Comparison of ENCODE assay signal across 8 cellular contexts in the genomic region with DNA sequence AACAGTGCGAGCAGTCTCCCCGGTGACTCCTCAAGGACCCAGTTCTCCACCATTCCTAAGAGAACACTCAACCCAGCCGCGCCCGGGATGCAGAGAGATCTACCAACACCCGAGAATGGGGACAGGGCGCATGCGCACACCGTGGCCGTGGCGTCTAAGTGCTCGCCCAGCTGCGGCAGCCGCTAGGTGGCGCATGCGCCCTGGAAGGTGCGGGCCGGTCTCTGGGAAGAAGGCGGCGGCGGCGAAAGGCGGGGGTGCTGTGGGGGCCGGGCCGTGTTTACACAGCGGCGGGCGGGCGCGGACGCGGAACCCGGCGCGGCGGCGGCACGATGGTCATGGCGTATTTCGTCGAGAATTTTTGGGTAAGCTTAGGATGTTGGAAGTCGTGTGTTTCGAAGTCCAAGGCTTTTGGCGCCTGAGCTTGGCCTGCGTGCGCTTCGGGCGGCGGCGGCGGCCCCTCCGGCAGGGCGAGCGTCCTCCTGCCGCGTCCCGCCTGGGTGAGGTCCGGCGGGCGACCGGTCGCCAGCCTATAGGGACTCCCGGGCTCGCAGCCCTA. TPM values are rescaled to one million over a fixed set of nuclear protein-coding genes. Genes with fewer than 3 reads are reported as not detected.
DNase-seq lines count a peak whose midpoint lies in the region; ATAC-seq and TF ChIP-seq lines count a peak whose summit lies in the region.

A gene with protein sequence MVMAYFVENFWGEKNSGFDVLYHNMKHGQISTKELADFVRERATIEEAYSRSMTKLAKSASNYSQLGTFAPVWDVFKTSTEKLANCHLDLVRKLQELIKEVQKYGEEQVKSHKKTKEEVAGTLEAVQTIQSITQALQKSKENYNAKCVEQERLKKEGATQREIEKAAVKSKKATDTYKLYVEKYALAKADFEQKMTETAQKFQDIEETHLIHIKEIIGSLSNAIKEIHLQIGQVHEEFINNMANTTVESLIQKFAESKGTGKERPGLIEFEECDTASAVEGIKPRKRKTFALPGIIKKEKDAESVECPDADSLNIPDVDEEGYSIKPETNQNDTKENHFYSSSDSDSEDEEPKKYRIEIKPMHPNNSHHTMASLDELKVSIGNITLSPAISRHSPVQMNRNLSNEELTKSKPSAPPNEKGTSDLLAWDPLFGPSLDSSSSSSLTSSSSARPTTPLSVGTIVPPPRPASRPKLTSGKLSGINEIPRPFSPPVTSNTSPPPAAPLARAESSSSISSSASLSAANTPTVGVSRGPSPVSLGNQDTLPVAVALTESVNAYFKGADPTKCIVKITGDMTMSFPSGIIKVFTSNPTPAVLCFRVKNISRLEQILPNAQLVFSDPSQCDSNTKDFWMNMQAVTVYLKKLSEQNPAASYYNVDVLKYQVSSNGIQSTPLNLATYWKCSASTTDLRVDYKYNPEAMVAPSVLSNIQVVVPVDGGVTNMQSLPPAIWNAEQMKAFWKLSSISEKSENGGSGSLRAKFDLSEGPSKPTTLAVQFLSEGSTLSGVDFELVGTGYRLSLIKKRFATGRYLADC (plus strand): TSS at position 274 of the 556 bp plus-strand sequence. CDS start 56 bp downstream, at position 330.

- H3K4me1 ChIP-seq in NT2/D1 (ENCODE audit: insufficient read depth, insufficient read length) (no peaks in the 10 kb centered on the region), mesodermal cell (ENCODE audit: control insufficient read depth, insufficient read depth, low read length, poor library complexity, severe bottlenecking) (no peaks in the 10 kb centered on the region)

- ATAC-seq in GM21390 (IDR thresholded peaks at IDR 0.05; ENCODE audit: unreplicated experiment), result peak; percentile 91

- H3K27ac ChIP-seq in mesodermal cell (ENCODE audit: low read depth, low read length, severe bottlenecking), result peak within 1 kb of the TSS; percentile 88

- 1 to 2% methylated on average over 40 to 42 of the region's 64 CpGs for WGBS in mesodermal cell (ENCODE audit: insufficient coverage in 2 of 2), 2 experiments

- H3K27ac Mint-ChIP-seq in Calu3 (ENCODE audit: unreplicated experiment), result peak within 1 kb of the TSS; percentile 94

- no peaks in the 10 kb centered on the region for H3K36me3 ChIP-seq in NT2/D1 (ENCODE audit: insufficient read depth, insufficient read length, low read length)
- no peaks in the 10 kb centered on the region for H3K36me3 ChIP-seq in mesodermal cell (ENCODE audit: control insufficient read depth, insufficient read depth, low read length)

- intact Hi-C loops in Calu3 (cut with micrococcal nuclease; ENCODE audit: unreplicated experiment), result loop anchor here (1.0 to 10.0 kb wide), 2 partner anchors 75 to 259 kb away; no protein-coding TSS in a partner anchor

- peak within 1 kb of the TSS; percentile 93 for H3K4me3 Mint-ChIP-seq in Calu3 (ENCODE audit: low read depth, unreplicated experiment)

- in situ Hi-C loops in endometrial microvascular endothelial cells (cut with HindIII; ENCODE audit: inconsistent ontology term, low pct_unique_long_range_greater_than_20kb, low sequenced_read_pairs), result no loop called here

- H3K36me3 Mint-ChIP-seq in Calu3 (ENCODE audit: insufficient read depth, unreplicated experiment), result peaks cover 33% of the 10 kb centered on the region

- no TSS peak for BruUV-seq in Calu3 (replicated peaks; lab: Mats Ljungman, UMichigan)

- peak; percentile 100 for DNase-seq in Calu3
- DNase-seq in HUDEP-2 (lab: John Stamatoyannopoulos, UW; ENCODE audit: unreplicated experiment in 76 of 76), result peak in 75 of 76 experiments; percentile 45 to 98 (median 92)
- DNase-seq in NT2/D1 (ENCODE audit: low read depth, low spot score), result peak; percentile 88
- DNase-seq in activated CD8-positive, alpha-beta memory T cell treated with anti-CD3 and anti-CD28 coated beads, Interleukin-2, amount 50 U/mL, for 4 hours, result peak; percentile 98
- DNase-seq in stimulated activated CD8-positive, alpha-beta memory T cell treated with anti-CD3 and anti-CD28 coated beads, Interleukin-15, amount 100 ng/mL, for 24 hours (ENCODE audit: low read depth), result peak; percentile 98

- H3K9me3 Mint-ChIP-seq in Calu3 (ENCODE audit: low read depth, unreplicated experiment), result no peaks in the 10 kb centered on the region

- CTCF ChIA-PET in Calu3 (lab: Charles Lee), result interaction anchor here (1.3 to 1.7 kb wide), 2 partner anchors 246 to 260 kb away, joined by 5 to 11 read pairs; no protein-coding TSS in a partner anchor

- no peaks in the 10 kb centered on the region for H3K27me3 Mint-ChIP-seq in Calu3 (ENCODE audit: unreplicated experiment)

- H3K4me3 ChIP-seq in NT2/D1 (ENCODE audit: insufficient read length, low read depth), result peak within 1 kb of the TSS; percentile 75
- H3K4me3 ChIP-seq in mesodermal cell (ENCODE audit: extremely low read depth, insufficient read depth, low read length, poor library complexity, severe bottlenecking), result peak within 1 kb of the TSS; percentile 67

- peak; percentile 88 for TF ChIP-seq CTCF in Calu3 (IDR thresholded peaks at IDR 0.05; ENCODE audit: unreplicated experiment)

- H3K9ac ChIP-seq in NT2/D1 (ENCODE audit: insufficient read length, low read depth), result peak within 1 kb of the TSS; percentile 85

- H3K27me3 ChIP-seq in NT2/D1 (ENCODE audit: insufficient read depth, insufficient read length), result no peaks in the 10 kb centered on the region

- H3K9me3 ChIP-seq in NT2/D1 (ENCODE audit: insufficient read depth, low read length) (peaks cover 5% of the 10 kb centered on the region; the same call in 1 of the 2 replicates), mesodermal cell (ENCODE audit: control insufficient read depth, low read length) (no peaks in the 10 kb centered on the region)

- H3K4me1 Mint-ChIP-seq in Calu3 (ENCODE audit: low read depth, unreplicated experiment), result peaks cover 46% of the 10 kb centered on the region

RNA-seq across cellular contexts. Expression of the gene that starts here (rescaled TPM):
- total RNA-seq in Calu3 (2022) (36.5 and 40.9 TPM in 2 replicates), endometrial microvascular endothelial cells (ENCODE audit: inconsistent ontology term) (12.9 TPM)
- polyA plus RNA-seq in mesodermal cell (2013, experiment 1 of 2), result 17.1 TPM
- polyA plus RNA-seq in mesodermal cell (2013, experiment 2 of 2), result 16.5 TPM

Comparison
In these comparisons a context has a peak if more than half of its experiments do, and no peak if none do; other contexts are left out.
1. Peak in every context shown above with its lines: DNase-seq, ATAC-seq, H3K4me3 ChIP-seq and H3K27ac ChIP-seq.